20 cellular contexts compared by ENCODE assay signal in the genomic region with DNA sequence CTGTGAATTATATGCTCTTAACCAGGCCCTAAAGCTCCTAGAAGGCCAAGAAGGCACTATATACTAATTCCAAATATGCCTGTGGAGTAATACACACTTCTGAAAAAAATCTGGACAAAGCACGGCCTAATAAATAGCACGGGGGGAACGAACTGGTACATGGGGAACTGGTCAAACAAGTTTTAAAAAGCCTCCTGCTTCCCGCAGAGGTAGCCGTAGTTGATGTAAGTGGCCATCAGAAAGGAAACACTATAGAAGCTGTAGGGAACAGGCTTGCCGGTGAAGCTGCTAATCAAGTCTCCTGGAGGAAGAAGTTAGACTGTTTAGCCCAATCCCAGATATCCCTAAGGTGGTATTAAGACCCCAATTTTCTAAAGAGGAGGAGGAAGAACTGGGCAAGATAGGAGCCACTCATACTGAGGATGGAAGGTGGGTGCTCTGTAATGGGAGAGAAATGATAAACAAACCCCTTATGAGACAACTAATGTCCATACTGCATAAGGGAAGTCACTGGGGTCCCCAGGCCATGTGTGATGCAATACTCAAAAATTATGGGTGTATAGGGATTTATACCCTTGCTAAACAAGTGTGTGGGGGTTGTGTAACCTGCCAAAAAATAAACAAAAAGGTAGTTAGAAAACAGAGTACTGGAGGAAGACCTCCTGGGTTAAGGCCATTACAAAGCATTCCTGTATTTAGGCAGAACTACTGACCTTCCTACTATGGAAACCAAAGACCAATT. TPM values are rescaled to one million over a fixed set of nuclear protein-coding genes. Genes with fewer than 3 reads are reported as not detected.
A peak's percentile ranks its signal among the peaks of the same experiment; 100 is the strongest.
DNase-seq lines count a peak whose midpoint lies in the region; ATAC-seq, FAIRE-seq and TF ChIP-seq lines count a peak whose summit lies in the region.
"Had no signal": no experiment of that assay in that cellular context is flagged by ENCODE, and none has a peak within 500 bp of the region (broad histone marks: within the 10 kb centered on the region; RNA-seq: fewer than 3 reads in every experiment).

No MANE protein-coding gene starts in this region.

- 17% methylated on average over 6 of the region's 6 CpGs for WGBS in mammary epithelial cell (ENCODE audit: low coverage, missing lambda C conversion rate)
- WGBS in pancreas, 2 donors, result 14 to 18% methylated on average over 6 of the region's 6 CpGs

- H3K9me3 Mint-ChIP-seq in immature natural killer cell, result no peaks in the 10 kb centered on the region
- H3K9me3 Mint-ChIP-seq: activated naive CD8-positive, alpha-beta T cell treated with anti-CD3 and anti-CD28 coated beads for 36 hours; memory B cell; T-helper 2 cell treated with Interferon-gamma antibody and Interleukin-4, amounts not matched to agents 5 μg/mL and 100 μg/mL, for 36 hours had no signal

- peak overlapping the region; percentile 50 for H2AFZ ChIP-seq in mammary epithelial cell (ENCODE audit: low read depth, low read length)

- H3K9me3 ChIP-seq in mammary epithelial cell (replicated peaks; ENCODE audit: insufficient read depth, low read length), result no peaks in the 10 kb centered on the region
- no peaks in the 10 kb centered on the region for H3K9me3 ChIP-seq in pancreas
- H3K9me3 ChIP-seq in HAP-1, result no peaks in the 10 kb centered on the region
- H3K9me3 ChIP-seq: neutrophil, transverse colon had no signal

- H3K36me3 ChIP-seq in mammary epithelial cell (ENCODE audit: insufficient read depth, low read length) (no peaks in the 10 kb centered on the region), pancreas (no peaks in the 10 kb centered on the region), HAP-1 (replicated peaks) (no peaks in the 10 kb centered on the region)
- H3K36me3 ChIP-seq: neutrophil, transverse colon had no signal

- no peaks in the 10 kb centered on the region for H4K20me1 ChIP-seq in mammary epithelial cell (ENCODE audit: insufficient read depth, low read length)

- ATAC-seq in pancreas (peak in 3 of 4 donors; percentile 63 to 85 (median 66)), GM18517 (IDR thresholded peaks at IDR 0.05; ENCODE audit: unreplicated experiment) (no peak)
- ATAC-seq: activated CD4-positive, alpha-beta T cell treated with anti-CD3 and anti-CD28 coated beads for 36 hours had no signal

- CTCF ChIA-PET in mammary epithelial cell (lab: Charles Lee; ENCODE audit: low non-redundant PET), result no interaction called here

- H3K4me1 ChIP-seq in mammary epithelial cell (ENCODE audit: insufficient read depth, low read length) (peaks cover 11% of the 10 kb centered on the region), pancreas (peaks cover 0 to 5% (median 0%) of the 10 kb centered on the region in 3 donors), HAP-1 (no peaks in the 10 kb centered on the region)
- H3K4me1 ChIP-seq: transverse colon had no signal

- no peak overlapping the region for H3K4me3 ChIP-seq in mammary epithelial cell (replicated peaks in 1 of 3; ENCODE audit: insufficient read depth in 1 of 3, low read depth in 2 of 3, low read length in 3 of 3)
- no peak overlapping the region for H3K4me3 ChIP-seq in pancreas
- no peak overlapping the region for H3K4me3 ChIP-seq in HAP-1
- H3K4me3 ChIP-seq: transverse colon had no signal

- H3K27ac Mint-ChIP-seq in immature natural killer cell, result no peak overlapping the region
- H3K27ac Mint-ChIP-seq: activated CD4-positive, alpha-beta T cell treated with anti-CD3 and anti-CD28 coated beads for 36 hours; activated naive CD8-positive, alpha-beta T cell treated with anti-CD3 and anti-CD28 coated beads for 36 hours; memory B cell; T-helper 2 cell treated with Interferon-gamma antibody and Interleukin-4, amounts not matched to agents 5 μg/mL and 100 μg/mL, for 36 hours had no signal

- H3K27me3 ChIP-seq in mammary epithelial cell (ENCODE audit: insufficient read depth, low read length), result no peaks in the 10 kb centered on the region
- H3K27me3 ChIP-seq in pancreas, result no peaks in the 10 kb centered on the region
- H3K27me3 ChIP-seq in HAP-1 (ENCODE audit: low read depth), result no peaks in the 10 kb centered on the region

- no peaks in the 10 kb centered on the region for H3K79me2 ChIP-seq in mammary epithelial cell (ENCODE audit: insufficient read depth, low read length)

- BruUV-seq in mammary epithelial cell (replicated peaks; lab: Mats Ljungman, UMichigan), result no TSS peak

- peaks cover 23 to 34% (median 27%) of the 10 kb centered on the region in 3 donors for H3K27me3 Mint-ChIP-seq in immature natural killer cell (ENCODE audit: low read depth in 3 of 3)
- H3K27me3 Mint-ChIP-seq: activated CD4-positive, alpha-beta T cell treated with anti-CD3 and anti-CD28 coated beads for 36 hours had no signal

- DNase-seq in DMS79 (lab: John Stamatoyannopoulos, UW) (peak; percentile 46), NCI-H345 (lab: John Stamatoyannopoulos, UW) (peak; percentile 26), mammary epithelial cell (peak; percentile 51), pancreas (no peak), immature natural killer cell (no peak), HAP-1 (ENCODE audit: low spot score in 2 of 2) (no peak), erythroblast (lab: John Stamatoyannopoulos, UW) (no peak)
- DNase-seq: activated CD4-positive, alpha-beta T cell treated with anti-CD3 and anti-CD28 coated beads for 36 hours; activated naive CD8-positive, alpha-beta T cell treated with anti-CD3 and anti-CD28 coated beads for 36 hours; activated T-cell treated with anti-CD3 and anti-CD28 coated beads, Interleukin-2, amount 50 U/mL, for 1 hour; effector memory CD4-positive, alpha-beta T cell; foreskin fibroblast; NCI-H1694; SHP77; transverse colon had no signal

- in situ Hi-C loops in mammary epithelial cell (cut with MboI; ENCODE audit: low sequenced_read_pairs in 2 of 2) (no loop called here), HAP-1 (cut with MboI; ENCODE audit: low sequenced_read_pairs) (no loop called here)

- dilution Hi-C loops in mammary epithelial cell (cut with HindIII; ENCODE audit: low sequenced_read_pairs), result no loop called here

- intact Hi-C loops in mammary epithelial cell (cut with micrococcal nuclease), result no loop called here
- intact Hi-C loops in pancreas (cut with DNase I), result no loop called here

- TF ChIP-seq CTCF in mammary epithelial cell (conservative IDR thresholded peaks at IDR 0.05 in 1 of 2, IDR thresholded peaks at IDR 0.05 in 1 of 2; ENCODE audit: extremely low read depth in 1 of 2, insufficient read depth in 1 of 2, low read depth in 1 of 2, low read length in 2 of 2), result no peak
- TF ChIP-seq CTCF in pancreas (IDR thresholded peaks at IDR 0.05), result no peak

- TF ChIP-seq POLR2A in erythroblast (IDR thresholded peaks at IDR 0.05; ENCODE audit: low read length), result no peak

- H3K4me3 Mint-ChIP-seq in immature natural killer cell, result no peak overlapping the region
- H3K4me3 Mint-ChIP-seq: activated CD4-positive, alpha-beta T cell treated with anti-CD3 and anti-CD28 coated beads for 36 hours; activated naive CD8-positive, alpha-beta T cell treated with anti-CD3 and anti-CD28 coated beads for 36 hours; memory B cell; T-helper 2 cell treated with Interferon-gamma antibody and Interleukin-4, amounts not matched to agents 5 μg/mL and 100 μg/mL, for 36 hours had no signal

- H3K9ac ChIP-seq in mammary epithelial cell (ENCODE audit: insufficient read depth, low read length), result no peak overlapping the region

- no peaks in the 10 kb centered on the region for H3K36me3 Mint-ChIP-seq in immature natural killer cell
- H3K36me3 Mint-ChIP-seq: activated naive CD8-positive, alpha-beta T cell treated with anti-CD3 and anti-CD28 coated beads for 36 hours; memory B cell had no signal

- no peak for FAIRE-seq in pancreas (lab: Jason Lieb, UNC)

- H3K4me1 Mint-ChIP-seq in immature natural killer cell, result peaks cover 23 to 34% of the 10 kb centered on the region in 2 donors

- no peak overlapping the region for H3K4me2 ChIP-seq in mammary epithelial cell (ENCODE audit: insufficient read depth, low read depth, low read length)

- H3K27ac ChIP-seq in mammary epithelial cell (ENCODE audit: insufficient read depth, low read depth, low read length) (no peak overlapping the region), pancreas (no peak overlapping the region)
- H3K27ac ChIP-seq: HL-60, neutrophil, transverse colon had no signal

RNA-seq across cellular contexts. Expression of a gene that starts 27.1 kb away (rescaled TPM):
- 10 to 100 TPM; 14.8 to 15.9 TPM for total RNA-seq in mammary epithelial cell
- polyA plus RNA-seq in mammary epithelial cell, result 17.4 TPM
- 49.8 TPM for polyA minus RNA-seq in mammary epithelial cell
- total RNA-seq in pancreas, result 10 to 100 TPM in 2 of 6 donors, 1 to 10 TPM in 4; 6.2 to 13.0 (median 8.7) TPM
- polyA plus RNA-seq in pancreas, result 1 to 10 TPM; 6.2 to 9.4 TPM
- polyA plus RNA-seq in immature natural killer cell, result 1 to 10 TPM in 2 of 3 donors, under 1 TPM in 1; 0.94 to 9.6 (median 5.7) TPM

RNA-seq across cellular contexts. Expression of a gene that starts 30.8 kb away (rescaled TPM):
- 10 to 100 TPM; 32.0 to 39.9 TPM for total RNA-seq in mammary epithelial cell
- polyA plus RNA-seq in mammary epithelial cell, result 17.4 TPM
- polyA minus RNA-seq in mammary epithelial cell, result 20.9 TPM
- total RNA-seq in pancreas, result 10 to 100 TPM; 14.0 to 21.8 (median 18.3) TPM
- 10 to 100 TPM; 40.1 to 54.8 TPM for polyA plus RNA-seq in pancreas
- polyA plus RNA-seq in immature natural killer cell, result 10 to 100 TPM in 2 of 3 donors, 1 to 10 TPM in 1; 8.1 to 23.6 (median 11.5) TPM

RNA-seq across cellular contexts. Expression of a gene that starts 58.8 kb away (rescaled TPM):
- 10 to 100 TPM; 45.2 to 49.9 TPM for total RNA-seq in mammary epithelial cell
- 53.9 TPM for polyA plus RNA-seq in mammary epithelial cell
- 51.4 TPM for polyA minus RNA-seq in mammary epithelial cell
- 1 to 10 TPM in 1 of 6 donors, under 1 TPM in 3, not detected in 2; 0.22 to 1.1 (median 0.34) TPM for total RNA-seq in pancreas
- polyA plus RNA-seq in pancreas, result under 1 TPM; 0.26 to 0.30 TPM
- polyA plus RNA-seq in immature natural killer cell, result under 1 TPM in 1 of 3 donors, not detected in 2; 0.11 TPM

Comparison
In these comparisons a context has a peak if more than half of its experiments do, and no peak if none do; other contexts are left out.
1. DNase-seq: peak in DMS79 (single experiment), NCI-H345 (single experiment) and mammary epithelial cell (single experiment); none in pancreas (0 of 6), immature natural killer cell (0 of 3), HAP-1 (0 of 2) and erythroblast (0 of 2).
2. RNA of a gene that starts 58.8 kb away (polyA plus RNA-seq): 53.9 TPM in mammary epithelial cell (single experiment); 0.26 to 0.30 TPM in pancreas and 0.11 TPM in immature natural killer cell; every median in the first group is over 10 times any median in the second.